10 cellular contexts compared by ENCODE assay signal in the genomic region with DNA sequence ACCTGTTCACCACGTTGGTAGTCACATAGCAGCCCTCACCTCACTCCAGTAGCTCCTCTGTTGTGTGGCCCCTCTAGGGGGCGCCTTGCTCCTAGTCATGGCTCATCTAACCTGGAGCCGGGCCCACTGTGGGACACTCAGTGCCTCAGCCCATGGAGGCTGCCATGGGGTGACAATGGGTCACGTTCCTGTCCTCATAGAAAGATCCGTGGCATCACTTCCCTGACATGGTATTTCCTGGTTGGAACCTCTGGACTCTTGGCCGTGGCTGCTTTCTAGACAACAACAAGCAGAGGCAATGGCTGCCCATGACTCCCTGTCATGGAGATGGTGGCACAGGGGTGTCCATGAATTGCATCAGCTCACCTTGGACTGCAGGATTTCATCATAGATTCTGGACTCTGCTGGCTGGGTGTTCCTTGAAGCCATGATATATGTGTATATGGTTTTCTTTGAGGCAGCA. TPM values are rescaled to one million over a fixed set of nuclear protein-coding genes. Genes with fewer than 3 reads are reported as not detected.
DNase-seq lines count a peak whose midpoint lies in the region; ATAC-seq and TF ChIP-seq lines count a peak whose summit lies in the region.
"Had no signal": no experiment of that assay in that cellular context is flagged by ENCODE, and none has a peak within 500 bp of the region (broad histone marks: within the 10 kb centered on the region; RNA-seq: fewer than 3 reads in every experiment).

No MANE protein-coding gene starts in this region.

- H3K27ac Mint-ChIP-seq in CD8-positive, alpha-beta T cell, result peak overlapping the region; percentile 13

- H3K36me3 Mint-ChIP-seq in CD8-positive, alpha-beta T cell, result peaks cover 81% of the 10 kb centered on the region

- peaks cover 32% of the 10 kb centered on the region for H3K4me1 Mint-ChIP-seq in CD8-positive, alpha-beta T cell (ENCODE audit: low read depth)

- POLR2A ChIA-PET in CD8-positive, alpha-beta T cell (lab: Charles Lee), result interaction anchor here (1.0 to 1.5 kb wide), 3 partner anchors 10 to 31 kb away, joined by 3 to 5 read pairs (median 3); no protein-coding TSS in a partner anchor
- POLR2A ChIA-PET in PC-3 (lab: Charles Lee; ENCODE audit: unreplicated experiment), result no interaction called here

- no peaks in the 10 kb centered on the region for H3K27me3 ChIP-seq in CD8-positive, alpha-beta T cell (ENCODE audit: insufficient read depth, low read length)
- H3K27me3 ChIP-seq in OCI-LY3 (ENCODE audit: low read depth, low read length) (no peaks in the 10 kb centered on the region), spleen (replicated peaks in 1 of 7) (no peaks in the 10 kb centered on the region), PC-3 (ENCODE audit: low read length) (peaks cover 57% of the 10 kb centered on the region)

- peak; percentile 25 to 80 (median 61) for DNase-seq in CD8-positive, alpha-beta T cell
- peak; percentile 23 for DNase-seq in activated T-helper 1 cell treated with Interleukin-2 at 50 U/mL for 16 hours (ENCODE audit: low read depth)
- peak; percentile 83 for DNase-seq in spleen
- no peak for DNase-seq in sciatic nerve (ENCODE audit: low spot score)
- no peak for DNase-seq in PC-3
- DNase-seq in retina, result no peak
- no peak for DNase-seq in NCI-H2227 treated with DMSO at 0.1 percent for 48 hours (lab: John Stamatoyannopoulos, UW)

- H3K9me3 Mint-ChIP-seq in CD8-positive, alpha-beta T cell, result no peaks in the 10 kb centered on the region

- no peak overlapping the region for H3K27ac ChIP-seq in CD8-positive, alpha-beta T cell (ENCODE audit: low read depth, low read length)
- H3K27ac ChIP-seq in OCI-LY3 (ENCODE audit: low read length) (no peak overlapping the region), spleen (peak overlapping the region in 3 of 8 donors; percentile 73 to 85 (median 75)), PC-3 (ENCODE audit: low read length) (no peak overlapping the region)

- H3K4me3 Mint-ChIP-seq in CD8-positive, alpha-beta T cell, result no peak overlapping the region

- 75 to 81% (median 77%) methylated on average over 2 to 6 of the region's 6 CpGs for WGBS in spleen, 5 donors

- no peaks in the 10 kb centered on the region for H3K9me2 ChIP-seq in PC-3 (replicated peaks; ENCODE audit: low read length)

- H2AFZ ChIP-seq in OCI-LY3 (ENCODE audit: low read depth, low read length) (no peak overlapping the region), PC-3 (ENCODE audit: low read length) (no peak overlapping the region)

- TF ChIP-seq CTCF in CD8-positive, alpha-beta T cell (IDR thresholded peaks at IDR 0.05), result peak; percentile 51
- peak; percentile 66 for TF ChIP-seq CTCF in OCI-LY3 (IDR thresholded peaks at IDR 0.05; ENCODE audit: low read depth, low read length)
- peak in 6 of 11 experiments; percentile 8 to 47 (median 30) for TF ChIP-seq CTCF in spleen (IDR thresholded peaks at IDR 0.05 in 8 of 11, conservative IDR thresholded peaks at IDR 0.05 in 3 of 11)
- TF ChIP-seq CTCF in PC-3 (conservative IDR thresholded peaks at IDR 0.05; ENCODE audit: low read depth, low read length), result no peak; the same call in 1 of the 2 replicates

- no peak overlapping the region for H3K4me3 ChIP-seq in CD8-positive, alpha-beta T cell (ENCODE audit: low read depth, low read length)
- H3K4me3 ChIP-seq in OCI-LY3 (ENCODE audit: low read length) (no peak overlapping the region), spleen (no peak overlapping the region), PC-3 (ENCODE audit: low read length) (no peak overlapping the region)

- no peak overlapping the region for H3K4me2 ChIP-seq in OCI-LY3 (ENCODE audit: low read length)
- no peak overlapping the region for H3K4me2 ChIP-seq in PC-3 (ENCODE audit: low read length)

- H3K27me3 Mint-ChIP-seq in CD8-positive, alpha-beta T cell (ENCODE audit: low read depth), result no peaks in the 10 kb centered on the region

- BruUV-seq in PC-3 (replicated peaks; lab: Mats Ljungman, UMichigan), result no TSS peak

- H3K79me2 ChIP-seq in OCI-LY3 (ENCODE audit: low read length) (no peaks in the 10 kb centered on the region), PC-3 (ENCODE audit: low read length) (no peaks in the 10 kb centered on the region)

- H4K20me1 ChIP-seq in OCI-LY3 (ENCODE audit: insufficient read depth, low read length) (no peaks in the 10 kb centered on the region), PC-3 (ENCODE audit: low read length) (no peaks in the 10 kb centered on the region)

- intact Hi-C loops in CD8-positive, alpha-beta T cell (cut with DNase I, micrococcal nuclease), result loop anchor here (1.0 to 5.0 kb wide), 2 partner anchors 37 to 57 kb away; no protein-coding TSS in a partner anchor
- intact Hi-C loops in spleen (cut with DNase I; ENCODE audit: low total_unique reads) (no loop called here), sciatic nerve (cut with DNase I) (no loop called here), PC-3 (cut with micrococcal nuclease) (no loop called here)

- H3K36me3 ChIP-seq in CD8-positive, alpha-beta T cell (ENCODE audit: insufficient read depth, low read length), result peaks cover 22% of the 10 kb centered on the region
- H3K36me3 ChIP-seq in OCI-LY3 (replicated peaks; ENCODE audit: low read depth, low read length), result no peaks in the 10 kb centered on the region
- H3K36me3 ChIP-seq in spleen, result peaks cover 4 to 82% (median 19%) of the 10 kb centered on the region in 6 donors
- no peaks in the 10 kb centered on the region for H3K36me3 ChIP-seq in PC-3 (ENCODE audit: low read depth, low read length)

- H3K9ac ChIP-seq in OCI-LY3 (ENCODE audit: low read length) (no peak overlapping the region), PC-3 (ENCODE audit: low read length) (no peak overlapping the region)

- no peaks in the 10 kb centered on the region for H3K9me3 ChIP-seq in CD8-positive, alpha-beta T cell (ENCODE audit: low read length)
- H3K9me3 ChIP-seq in OCI-LY3 (ENCODE audit: insufficient read depth, low read length) (no peaks in the 10 kb centered on the region), spleen (no peaks in the 10 kb centered on the region), PC-3 (ENCODE audit: low read length) (no peaks in the 10 kb centered on the region)

- H3K4me1 ChIP-seq in CD8-positive, alpha-beta T cell (ENCODE audit: insufficient read depth, low read length), result no peaks in the 10 kb centered on the region
- H3K4me1 ChIP-seq in OCI-LY3 (ENCODE audit: low read length), result peaks cover 49% of the 10 kb centered on the region
- H3K4me1 ChIP-seq in spleen, result peaks cover 10 to 61% (median 47%) of the 10 kb centered on the region in 6 donors
- no peaks in the 10 kb centered on the region for H3K4me1 ChIP-seq in PC-3 (ENCODE audit: insufficient read depth, low read length)

- H3F3A ChIP-seq in PC-3 (ENCODE audit: low read length, unreplicated experiment), result no peaks in the 10 kb centered on the region

- CTCF ChIA-PET in CD8-positive, alpha-beta T cell (lab: Charles Lee), result interaction anchor here (0.9 to 20.0 kb wide), 9 partner anchors 9 to 228 kb away, joined by 3 to 232 read pairs (median 8); a partner anchor contains a TSS
- CTCF ChIA-PET in PC-3 (lab: Charles Lee), result no interaction called here

- peak; percentile 78 for ATAC-seq in CD8-positive, alpha-beta T cell
- ATAC-seq in sciatic nerve (no peak), PC-3 (no peak)

- no peak for TF ChIP-seq POLR2A in spleen (IDR thresholded peaks at IDR 0.05)

RNA-seq across cellular contexts. Expression of a gene that starts 27.5 kb away (rescaled TPM):
- total RNA-seq in CD8-positive, alpha-beta T cell, result 1 to 10 TPM; 4.6 to 5.2 TPM
- total RNA-seq in spleen (10 to 100 TPM; 21.5 to 52.4 (median 36.1) TPM), sciatic nerve (0.85 TPM), PC-3 (2014; rRNA removed) (not detected in 2 replicates)
- polyA plus RNA-seq in spleen, result 10 to 100 TPM; 35.2 to 38.5 (median 37.0) TPM
- total RNA-seq: fibroblast of villous mesenchyme, G401 had no signal

RNA-seq across cellular contexts. Expression of a gene that starts 28.7 kb away (rescaled TPM):
- 10 to 100 TPM; 28.3 to 31.7 TPM for total RNA-seq in CD8-positive, alpha-beta T cell
- total RNA-seq in spleen (10 to 100 TPM; 50.3 to 76.1 (median 62.5) TPM), sciatic nerve (13.5 TPM), PC-3 (2014; rRNA removed) (not detected in 2 replicates)
- 10 to 100 TPM in 1 of 3 donors, 1 to 10 TPM in 2; 4.7 to 10.9 (median 5.4) TPM for polyA plus RNA-seq in spleen
- total RNA-seq: fibroblast of villous mesenchyme, G401 had no signal

Comparison
In these comparisons a context has a peak if more than half of its experiments do, and no peak if none do; other contexts are left out.
1. DNase-seq: peak in CD8-positive, alpha-beta T cell (7 of 7), activated T-helper 1 cell treated with Interleukin-2 at 50 U/mL for 16 hours (single experiment) and spleen (single experiment); none in sciatic nerve (single experiment), PC-3 (single experiment), retina (single experiment) and NCI-H2227 treated with DMSO at 0.1 percent for 48 hours (single experiment).
2. RNA of a gene that starts 28.7 kb away (total RNA-seq): 50.3 to 76.1 TPM in spleen, 28.3 to 31.7 TPM in CD8-positive, alpha-beta T cell and 13.5 TPM in sciatic nerve (single experiment); not detected in PC-3; every median in the first group is over 10 times any median in the second.
3. intact Hi-C loops: an anchor here in CD8-positive, alpha-beta T cell (1.0 to 5.0 kb wide); none called in spleen, sciatic nerve and PC-3.